ENCODE assay signal across 9 cellular contexts in genomic region chr12:128969480-128970055, GRCh38.
A peak's percentile ranks its signal among the peaks of the same experiment; 100 is the strongest.
DNase-seq lines count a peak whose midpoint lies in the region; ATAC-seq and TF ChIP-seq lines count a peak whose summit lies in the region.
"Had no signal": no experiment of that assay in that cellular context is flagged by ENCODE, and none has a peak within 500 bp of the region (broad histone marks: within the 10 kb centered on the region; RNA-seq: fewer than 3 reads in every experiment).

No MANE protein-coding gene starts in this region.

- ATAC-seq in heart left ventricle (peak in 2 of 4 donors; percentile 62 to 79), Right ventricle myocardium superior (ENCODE audit: poor library complexity) (no peak), HG02623 (IDR thresholded peaks at IDR 0.05; ENCODE audit: unreplicated experiment) (peak; percentile 91), aorta (ENCODE audit: low FRiP score) (peak; percentile 45)

- H3K4me1 ChIP-seq in heart left ventricle (no peaks in the 10 kb centered on the region), aorta (ENCODE audit: control insufficient read depth in 1 of 2, insufficient read depth in 2 of 2, low read length in 2 of 2) (no peaks in the 10 kb centered on the region)

- H3K27me3 Mint-ChIP-seq in activated CD4-positive, alpha-beta memory T cell treated with anti-CD3 and anti-CD28 coated beads for 36 hours: peaks cover 8% of the 10 kb centered on the region

- H3K27ac Mint-ChIP-seq in activated CD4-positive, alpha-beta memory T cell treated with anti-CD3 and anti-CD28 coated beads for 36 hours: no peak overlapping the region
- H3K27ac Mint-ChIP-seq: dendritic cell treated with granulocyte-macrophage colony-stimulating factor and Interleukin-4, amounts not matched to agents 40 ng/mL and 50 ng/mL, for 4 days had no signal

- no peak for TF ChIP-seq POLR2A in heart left ventricle (IDR thresholded peaks at IDR 0.05)

- DNase-seq in heart left ventricle (no peak), Right ventricle myocardium superior (no peak), NCI-H128 (lab: John Stamatoyannopoulos, UW; ENCODE audit: unreplicated experiment) (peak; percentile 98), inferior parietal cortex (ENCODE audit: extremely low spot score) (peak; percentile 47), aorta (no peak), SKM-1 treated with dmso at 0.1 percent for 144 hours (lab: John Stamatoyannopoulos, UW; ENCODE audit: unreplicated experiment) (no peak)
- DNase-seq in activated CD4-positive, alpha-beta memory T cell treated with anti-CD3 and anti-CD28 coated beads for 36 hours: peak; percentile 17

- peak in 7 of 12 donors; percentile 12 to 29 (median 18) for TF ChIP-seq CTCF in heart left ventricle (IDR thresholded peaks at IDR 0.05)

- 1 to 2% (median 1%) methylated on average over 13 to 18 of the region's 18 CpGs for WGBS in heart left ventricle, 4 donors
- 0 to 1% methylated on average over 18 of the region's 18 CpGs for WGBS in aorta, 2 donors

- no peak overlapping the region for H3K27ac ChIP-seq in heart left ventricle
- no peak overlapping the region for H3K27ac ChIP-seq in aorta (ENCODE audit: low read depth in 1 of 2, low read length in 2 of 2)

- no peaks in the 10 kb centered on the region for H3K4me1 Mint-ChIP-seq in activated CD4-positive, alpha-beta memory T cell treated with anti-CD3 and anti-CD28 coated beads for 36 hours (ENCODE audit: low read depth)

- H3K9me3 ChIP-seq in heart left ventricle: peaks cover 0 to 9% (median 2%) of the 10 kb centered on the region in 12 donors
- H3K9me3 ChIP-seq in aorta (ENCODE audit: control insufficient read depth, low read length): peaks cover 6% of the 10 kb centered on the region

- H3K27me3 ChIP-seq in heart left ventricle (peaks cover 0 to 55% (median 12%) of the 10 kb centered on the region in 9 donors), aorta (ENCODE audit: control insufficient read depth in 1 of 2, insufficient read depth in 2 of 2, low read length in 1 of 2) (peaks cover 0 to 1% of the 10 kb centered on the region in 2 donors)

- intact Hi-C loops in heart left ventricle (cut with DNase I) (loop anchor here in 2 of 10 donors (5.0 to 10.0 kb wide), 2 partner anchors 185 to 943 kb away; no protein-coding TSS in a partner anchor), Right ventricle myocardium superior (cut with DNase I) (no loop called here), aorta (cut with DNase I) (no loop called here)
- intact Hi-C loops in activated CD4-positive, alpha-beta memory T cell treated with anti-CD3 and anti-CD28 coated beads for 36 hours (cut with micrococcal nuclease): no loop called here

- H3K9me3 Mint-ChIP-seq in activated CD4-positive, alpha-beta memory T cell treated with anti-CD3 and anti-CD28 coated beads for 36 hours: peaks cover 6% of the 10 kb centered on the region
- H3K9me3 Mint-ChIP-seq: dendritic cell treated with granulocyte-macrophage colony-stimulating factor and Interleukin-4, amounts not matched to agents 40 ng/mL and 50 ng/mL, for 4 days had no signal

- H3K36me3 Mint-ChIP-seq in activated CD4-positive, alpha-beta memory T cell treated with anti-CD3 and anti-CD28 coated beads for 36 hours: no peaks in the 10 kb centered on the region

- H3K36me3 ChIP-seq in heart left ventricle: no peaks in the 10 kb centered on the region
- no peaks in the 10 kb centered on the region for H3K36me3 ChIP-seq in aorta (ENCODE audit: control insufficient read depth in 1 of 2, insufficient read depth in 2 of 2, low read length in 1 of 2)

- H3K4me3 Mint-ChIP-seq in activated CD4-positive, alpha-beta memory T cell treated with anti-CD3 and anti-CD28 coated beads for 36 hours: no peak overlapping the region
- H3K4me3 Mint-ChIP-seq: dendritic cell treated with granulocyte-macrophage colony-stimulating factor and Interleukin-4, amounts not matched to agents 40 ng/mL and 50 ng/mL, for 4 days had no signal

- POLR2A ChIA-PET in activated CD4-positive, alpha-beta memory T cell treated with anti-CD3 and anti-CD28 coated beads for 36 hours (lab: Charles Lee): no interaction called here

- CTCF ChIA-PET in activated CD4-positive, alpha-beta memory T cell treated with anti-CD3 and anti-CD28 coated beads for 36 hours (lab: Charles Lee): no interaction called here

- no peak overlapping the region for H3K4me3 ChIP-seq in heart left ventricle
- no peak overlapping the region for H3K4me3 ChIP-seq in aorta (ENCODE audit: low read length in 2 of 2)

Comparison
In these comparisons a context has a peak if more than half of its experiments do, and no peak if none do; other contexts are left out.
1. DNase-seq: peak in NCI-H128 (single experiment), activated CD4-positive, alpha-beta memory T cell treated with anti-CD3 and anti-CD28 coated beads for 36 hours (single experiment) and inferior parietal cortex (single experiment); none in heart left ventricle (0 of 5), Right ventricle myocardium superior (single experiment), aorta (0 of 2) and SKM-1 treated with dmso at 0.1 percent for 144 hours (single experiment).